In the genomic region with DNA sequence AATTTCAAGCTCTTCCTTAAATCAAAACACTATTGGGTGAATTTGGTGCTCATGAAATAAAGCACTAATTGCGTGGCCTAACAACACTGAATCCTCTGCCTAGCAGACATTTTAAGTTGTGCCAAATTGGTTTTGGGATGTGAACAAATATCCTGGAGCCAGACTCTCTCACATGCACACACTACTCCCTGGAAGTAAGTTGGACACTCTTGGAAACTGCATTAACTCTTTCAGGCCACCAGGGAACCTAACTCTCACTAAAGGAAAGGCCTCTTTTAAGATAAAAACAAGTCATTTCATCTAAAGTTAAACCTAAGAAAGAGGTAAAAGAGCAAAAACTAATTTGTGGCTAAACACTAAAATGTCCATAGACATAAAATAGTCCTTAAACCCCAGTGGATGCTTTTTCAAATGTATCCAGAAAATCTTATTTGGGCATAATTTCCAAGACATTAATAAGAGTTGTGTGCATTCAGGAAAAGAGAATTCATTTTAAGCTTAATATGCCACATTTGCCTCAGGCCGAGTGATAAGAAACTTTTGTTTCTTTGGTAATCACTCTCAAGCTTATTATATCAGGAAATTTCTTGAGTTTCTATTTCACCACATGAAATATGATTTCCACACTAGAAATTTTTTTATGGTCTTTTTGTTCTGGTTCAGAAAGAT, we compare ENCODE assay signal across 2 cellular contexts.
TF ChIP-seq lines count a peak whose summit lies in the region.

No MANE protein-coding gene starts in this region.

TF ChIP-seq in SK-N-SH, 30 proteins besides CTCF, POLR2A, EP300 and RAD21 (continued from another document):
- TF ChIP-seq REST (IDR thresholded peaks at IDR 0.05; ENCODE audit: low read depth, low read length) (no peak), RCOR1 (IDR thresholded peaks at IDR 0.05; ENCODE audit: low read length) (no peak), ELF1 (IDR thresholded peaks at IDR 0.05) (no peak), TCF12 (IDR thresholded peaks at IDR 0.05) (no peak), FOXJ3 (CRISPR knock-in tag; IDR thresholded peaks at IDR 0.05) (no peak), NRF1 (IDR thresholded peaks at IDR 0.05; ENCODE audit: low read depth, low read length) (no peak)
- TF ChIP-seq, protein P1, sequence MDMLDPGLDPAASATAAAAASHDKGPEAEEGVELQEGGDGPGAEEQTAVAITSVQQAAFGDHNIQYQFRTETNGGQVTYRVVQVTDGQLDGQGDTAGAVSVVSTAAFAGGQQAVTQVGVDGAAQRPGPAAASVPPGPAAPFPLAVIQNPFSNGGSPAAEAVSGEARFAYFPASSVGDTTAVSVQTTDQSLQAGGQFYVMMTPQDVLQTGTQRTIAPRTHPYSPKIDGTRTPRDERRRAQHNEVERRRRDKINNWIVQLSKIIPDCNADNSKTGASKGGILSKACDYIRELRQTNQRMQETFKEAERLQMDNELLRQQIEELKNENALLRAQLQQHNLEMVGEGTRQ (IDR thresholded peaks at IDR 0.05; ENCODE audit: borderline replicate concordance, low read depth, low read length): no peak

TF ChIP-seq in SK-N-SH treated with all-trans-retinoic acid at 6 μM for 48 hours, 23 proteins besides CTCF, POLR2A, EP300 and RAD21 (continued from another document):
- TF ChIP-seq CREB5 (CRISPR knock-in tag; IDR thresholded peaks at IDR 0.05; ENCODE audit: low read depth): no peak
